ENCODE assay signal across 14 cellular contexts in the genomic region with DNA sequence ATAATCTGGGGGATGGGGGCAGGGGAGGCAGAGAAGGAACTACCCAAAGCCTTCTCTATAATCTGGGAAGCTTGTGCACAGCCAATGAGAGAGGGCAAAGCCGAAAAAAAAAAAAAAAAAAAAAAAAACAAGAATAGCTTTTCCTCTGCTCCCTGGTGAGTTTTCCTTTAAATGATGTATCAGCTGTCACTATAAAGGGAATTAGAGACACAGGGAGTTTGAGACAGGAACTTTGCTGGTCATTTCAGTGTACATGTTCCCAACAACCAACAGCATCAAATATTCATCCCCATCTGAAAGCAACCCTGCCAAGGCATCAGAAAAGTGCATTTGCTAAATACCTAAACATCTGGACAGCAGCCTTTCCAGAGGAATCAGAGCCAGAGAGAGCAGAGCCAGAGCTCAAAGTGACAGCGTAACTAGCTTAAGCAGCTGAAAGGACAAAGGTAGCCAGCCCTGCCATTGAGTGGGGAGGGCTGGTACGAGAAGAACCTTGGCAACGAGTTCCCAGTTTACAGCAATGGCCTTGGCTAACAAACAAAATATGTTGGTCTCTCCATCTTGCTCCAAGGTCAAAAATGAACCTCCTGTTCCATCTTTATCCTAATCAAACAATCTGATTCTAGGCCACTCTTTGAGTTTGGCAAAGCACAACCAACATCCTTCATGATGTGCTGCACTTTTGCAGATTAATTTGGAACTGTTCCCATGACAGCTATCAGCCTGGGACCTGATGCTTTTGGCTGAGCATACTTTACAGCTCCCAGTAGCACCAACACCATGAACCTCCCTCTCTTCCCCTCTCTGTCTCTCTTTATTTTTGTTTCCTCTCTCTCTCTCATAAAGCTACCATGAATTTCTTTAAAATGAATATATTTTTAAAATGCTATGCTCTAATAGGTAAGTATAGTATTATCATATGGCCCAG.
A peak's percentile ranks its signal among the peaks of the same experiment; 100 is the strongest.
DNase-seq lines count a peak whose midpoint lies in the region; ATAC-seq and TF ChIP-seq lines count a peak whose summit lies in the region.
"Had no signal": no experiment of that assay in that cellular context is flagged by ENCODE, and none has a peak within 500 bp of the region (broad histone marks: within the 10 kb centered on the region; RNA-seq: fewer than 3 reads in every experiment).

No MANE protein-coding gene starts in this region.

- CTCF ChIA-PET in activated naive CD4-positive, alpha-beta T cell treated with anti-CD3 and anti-CD28 coated beads, Interleukin-2, amount 10 ng/mL, durations not matched to agents 7 days and 5 days (lab: Charles Lee) = interaction anchor here (3.3 kb wide), 1 partner anchor 271 kb away, joined by 10 read pairs; no protein-coding TSS in a partner anchor

- no peak for TF ChIP-seq POLR2A in right lobe of liver (IDR thresholded peaks at IDR 0.05)

- peak; percentile 94 for ATAC-seq in Right ventricle myocardium superior (ENCODE audit: poor library complexity)
- peak; percentile 51 to 91 (median 62) for ATAC-seq in right lobe of liver
- ATAC-seq in effector memory CD8-positive, alpha-beta T cell (replicated peaks) = no peak

- DNase-seq in NCI-H1694 treated with DMSO at 0.1 percent for 48 hours (lab: John Stamatoyannopoulos, UW) (peak; percentile 36), NCI-H1694 (lab: John Stamatoyannopoulos, UW) (no peak), NCI-H1092 treated with DMSO at 0.1 percent for 48 hours (lab: John Stamatoyannopoulos, UW) (peak; percentile 32), Right ventricle myocardium superior (peak; percentile 54), right lobe of liver (peak in 1 of 3 donors; percentile 61), activated gamma-delta T cell (lab: John Stamatoyannopoulos, UW) (no peak)
- DNase-seq in activated naive CD4-positive, alpha-beta T cell treated with anti-CD3 and anti-CD28 coated beads, Interleukin-2, amount 10 ng/mL, durations not matched to agents 7 days and 5 days = no peak
- no peak for DNase-seq in effector memory CD8-positive, alpha-beta T cell
- DNase-seq: COR-L47; DMS53; NK-92 treated with Interleukin-12 subunit alpha and Interleukin-12 subunit beta, amount 100 ng/mL, for 24 hours had no signal

- no peak overlapping the region for H3K4me3 Mint-ChIP-seq in activated naive CD4-positive, alpha-beta T cell treated with anti-CD3 and anti-CD28 coated beads, Interleukin-2, amount 10 ng/mL, durations not matched to agents 7 days and 5 days
- no peak overlapping the region for H3K4me3 Mint-ChIP-seq in effector memory CD8-positive, alpha-beta T cell

- peaks cover 33% of the 10 kb centered on the region for H3K27me3 Mint-ChIP-seq in activated naive CD4-positive, alpha-beta T cell treated with anti-CD3 and anti-CD28 coated beads, Interleukin-2, amount 10 ng/mL, durations not matched to agents 7 days and 5 days
- H3K27me3 Mint-ChIP-seq in effector memory CD8-positive, alpha-beta T cell = peaks cover 2 to 9% of the 10 kb centered on the region in 2 donors

- 14% methylated on average over 1 of the region's 4 CpGs for WGBS in right lobe of liver (ENCODE audit: insufficient coverage, low coverage, low lambda C conversion rate, missing lambda C conversion rate)

- H3K27ac Mint-ChIP-seq in activated naive CD4-positive, alpha-beta T cell treated with anti-CD3 and anti-CD28 coated beads, Interleukin-2, amount 10 ng/mL, durations not matched to agents 7 days and 5 days = no peak overlapping the region
- H3K27ac Mint-ChIP-seq in effector memory CD8-positive, alpha-beta T cell = no peak overlapping the region

- H3K36me3 ChIP-seq in right lobe of liver = no peaks in the 10 kb centered on the region
- H3K36me3 ChIP-seq: HAP-1 had no signal

- intact Hi-C loops in Right ventricle myocardium superior (cut with DNase I) = loop anchor here (10.0 kb wide), 1 partner anchor 147 kb away; a partner anchor contains a TSS
- intact Hi-C loops in right lobe of liver (cut with DNase I) = loop anchor here in 1 of 2 donors (10.0 kb wide), 1 partner anchor 267 kb away; no protein-coding TSS in a partner anchor

- no peaks in the 10 kb centered on the region for H3K36me3 Mint-ChIP-seq in activated naive CD4-positive, alpha-beta T cell treated with anti-CD3 and anti-CD28 coated beads, Interleukin-2, amount 10 ng/mL, durations not matched to agents 7 days and 5 days
- no peaks in the 10 kb centered on the region for H3K36me3 Mint-ChIP-seq in effector memory CD8-positive, alpha-beta T cell (ENCODE audit: insufficient read depth)

- no peak for TF ChIP-seq CTCF in right lobe of liver (IDR thresholded peaks at IDR 0.05)

- H3K4me1 Mint-ChIP-seq in activated naive CD4-positive, alpha-beta T cell treated with anti-CD3 and anti-CD28 coated beads, Interleukin-2, amount 10 ng/mL, durations not matched to agents 7 days and 5 days = peaks cover 2% of the 10 kb centered on the region
- peaks cover 2 to 9% of the 10 kb centered on the region in 2 donors for H3K4me1 Mint-ChIP-seq in effector memory CD8-positive, alpha-beta T cell (ENCODE audit: low read depth in 2 of 2)

- no peaks in the 10 kb centered on the region for H3K27me3 ChIP-seq in right lobe of liver

- peaks cover 0 to 8% (median 0%) of the 10 kb centered on the region in 4 donors for H3K4me1 ChIP-seq in right lobe of liver
- H3K4me1 ChIP-seq: HAP-1 had no signal

- H3K4me3 ChIP-seq in right lobe of liver = no peak overlapping the region
- H3K4me3 ChIP-seq: GM12878, HAP-1 had no signal

- H3K27ac ChIP-seq in right lobe of liver = no peak overlapping the region
- H3K27ac ChIP-seq: 22Rv1 had no signal

- H3K9me3 Mint-ChIP-seq in activated naive CD4-positive, alpha-beta T cell treated with anti-CD3 and anti-CD28 coated beads, Interleukin-2, amount 10 ng/mL, durations not matched to agents 7 days and 5 days = no peaks in the 10 kb centered on the region
- no peaks in the 10 kb centered on the region for H3K9me3 Mint-ChIP-seq in effector memory CD8-positive, alpha-beta T cell

- H3K9me3 ChIP-seq in right lobe of liver = no peaks in the 10 kb centered on the region
- H3K9me3 ChIP-seq: HAP-1 had no signal

Comparison
In these comparisons a context has a peak if more than half of its experiments do, and no peak if none do; other contexts are left out.
1. DNase-seq: peak in NCI-H1694 treated with DMSO at 0.1 percent for 48 hours (single experiment), NCI-H1092 treated with DMSO at 0.1 percent for 48 hours (single experiment) and Right ventricle myocardium superior (single experiment); none in NCI-H1694 (single experiment), activated gamma-delta T cell (single experiment), activated naive CD4-positive, alpha-beta T cell treated with anti-CD3 and anti-CD28 coated beads, Interleukin-2, amount 10 ng/mL, durations not matched to agents 7 days and 5 days (single experiment) and effector memory CD8-positive, alpha-beta T cell (0 of 3).